14 cellular contexts compared by ENCODE assay signal in the genomic region with DNA sequence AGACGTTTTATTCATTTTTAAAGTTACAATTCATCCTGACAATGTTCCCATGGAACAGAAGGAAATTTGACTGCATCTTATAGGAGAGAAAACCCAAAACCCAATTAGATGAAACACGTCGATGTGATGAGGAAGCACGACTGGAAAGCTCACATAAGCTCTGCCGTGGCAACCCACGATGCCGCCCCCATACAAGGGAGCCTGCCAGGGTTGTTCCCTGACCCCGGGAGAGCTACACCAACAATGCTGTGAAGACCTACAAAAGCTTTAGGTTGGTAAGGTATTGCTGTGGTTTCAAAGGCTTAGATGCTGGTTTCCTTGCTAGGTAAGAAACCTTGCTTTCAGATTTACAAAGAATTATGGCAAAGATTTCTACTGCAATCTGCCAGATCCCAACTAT.
DNase-seq lines count a peak whose midpoint lies in the region; ATAC-seq and TF ChIP-seq lines count a peak whose summit lies in the region.
"Had no signal": no experiment of that assay in that cellular context is flagged by ENCODE, and none has a peak within 500 bp of the region (broad histone marks: within the 10 kb centered on the region; RNA-seq: fewer than 3 reads in every experiment).

No MANE protein-coding gene starts in this region.

- H3K4me2 ChIP-seq in GM23338, result no peak overlapping the region

- H3K27me3 Mint-ChIP-seq in CD4-positive, CD25-positive, alpha-beta regulatory T cell, result no peaks in the 10 kb centered on the region
- H3K27me3 Mint-ChIP-seq in GM23338 (ENCODE audit: insufficient read depth, low read depth, poor library complexity) (no peaks in the 10 kb centered on the region), nephron progenitor cell (ENCODE audit: low read depth, poor library complexity) (no peaks in the 10 kb centered on the region)

- H3K36me3 ChIP-seq in CD4-positive, CD25-positive, alpha-beta regulatory T cell (ENCODE audit: control insufficient read depth, insufficient read depth, low read length), result peaks cover 4% of the 10 kb centered on the region
- H3K36me3 ChIP-seq in GM23338 (ENCODE audit: insufficient read depth), result no peaks in the 10 kb centered on the region
- H3K36me3 ChIP-seq: ovary, transverse colon had no signal

- no peaks in the 10 kb centered on the region for H4K20me1 ChIP-seq in GM23338 (replicated peaks; ENCODE audit: insufficient read depth)

- peaks cover 27% of the 10 kb centered on the region for H3K36me3 Mint-ChIP-seq in CD4-positive, CD25-positive, alpha-beta regulatory T cell
- H3K36me3 Mint-ChIP-seq in GM23338 (ENCODE audit: low read depth), result no peaks in the 10 kb centered on the region
- no peaks in the 10 kb centered on the region for H3K36me3 Mint-ChIP-seq in nephron progenitor cell (ENCODE audit: low read depth)

- no peaks in the 10 kb centered on the region for H3K9me3 Mint-ChIP-seq in CD4-positive, CD25-positive, alpha-beta regulatory T cell
- H3K9me3 Mint-ChIP-seq in GM23338 (no peaks in the 10 kb centered on the region), nephron progenitor cell (no peaks in the 10 kb centered on the region)

- H3K4me1 Mint-ChIP-seq in CD4-positive, CD25-positive, alpha-beta regulatory T cell, result peaks cover 14 to 42% (median 18%) of the 10 kb centered on the region in 4 donors
- peaks cover 9% of the 10 kb centered on the region for H3K4me1 Mint-ChIP-seq in GM23338
- peaks cover 16% of the 10 kb centered on the region for H3K4me1 Mint-ChIP-seq in nephron progenitor cell

- peak overlapping the region in 2 of 3 donors; percentile 7 to 57 for H3K27ac Mint-ChIP-seq in CD4-positive, CD25-positive, alpha-beta regulatory T cell
- no peak overlapping the region; the same call in 1 of the 2 replicates for H3K27ac Mint-ChIP-seq in GM23338
- peak overlapping the region; percentile 13 for H3K27ac Mint-ChIP-seq in nephron progenitor cell

- no peaks in the 10 kb centered on the region for H3F3A ChIP-seq in GM23338 (replicated peaks; ENCODE audit: low read depth)

- H3K4me1 ChIP-seq in CD4-positive, CD25-positive, alpha-beta regulatory T cell (ENCODE audit: control insufficient read depth, insufficient read depth, low read length, poor library complexity, severe bottlenecking), result no peaks in the 10 kb centered on the region
- no peaks in the 10 kb centered on the region for H3K4me1 ChIP-seq in GM23338 (ENCODE audit: insufficient read depth)
- H3K4me1 ChIP-seq: transverse colon had no signal

- H3K4me3 Mint-ChIP-seq in CD4-positive, CD25-positive, alpha-beta regulatory T cell, result no peak overlapping the region
- no peak overlapping the region for H3K4me3 Mint-ChIP-seq in GM23338
- H3K4me3 Mint-ChIP-seq in nephron progenitor cell, result no peak overlapping the region

- no peaks in the 10 kb centered on the region for H3K9me2 ChIP-seq in GM23338 (ENCODE audit: insufficient read depth)

- H3K27ac ChIP-seq in CD4-positive, CD25-positive, alpha-beta regulatory T cell (ENCODE audit: insufficient read depth, low read length, poor library complexity, severe bottlenecking), result no peak overlapping the region
- H3K27ac ChIP-seq in GM23338 (ENCODE audit: low read depth) (no peak overlapping the region), coronary artery (no peak overlapping the region)
- H3K27ac ChIP-seq: ovary had no signal

- no peak overlapping the region for H2AFZ ChIP-seq in GM23338

- DNase-seq in CD4-positive, CD25-positive, alpha-beta regulatory T cell, result peak in 1 of 3 donors; percentile 11
- DNase-seq in GM23338 (ENCODE audit: low spot score) (no peak), coronary artery (ENCODE audit: low spot score) (no peak), nephron progenitor cell (no peak), SHP77 treated with DMSO at 0.1 percent for 48 hours (lab: John Stamatoyannopoulos, UW) (no peak), DMS 273 (lab: John Stamatoyannopoulos, UW; ENCODE audit: unreplicated experiment) (no peak)
- DNase-seq: activated CD8-positive, alpha-beta memory T cell treated with anti-CD3 and anti-CD28 coated beads, Interleukin-2, amount 50 U/mL, for 48 hours; Kasumi-1; NCI-H187; NCI-H524 treated with DMSO at 0.1 percent for 48 hours; stimulated activated CD4-positive, alpha-beta T cell treated with anti-CD3 and anti-CD28 coated beads, Interleukin-12 subunit alpha, Interleukin-12 subunit beta, amount 100 ng/mL, for 4 hours; transverse colon had no signal

- TF ChIP-seq CTCF in GM23338 (conservative IDR thresholded peaks at IDR 0.05; ENCODE audit: low read depth in 2 of 2) (no peak), coronary artery (IDR thresholded peaks at IDR 0.05) (no peak), nephron progenitor cell (IDR thresholded peaks at IDR 0.05) (no peak)

- no peak overlapping the region for H3K4me3 ChIP-seq in CD4-positive, CD25-positive, alpha-beta regulatory T cell (ENCODE audit: low read depth, low read length)
- no peak overlapping the region for H3K4me3 ChIP-seq in GM23338
- H3K4me3 ChIP-seq in coronary artery, result peak overlapping the region; percentile 21
- H3K4me3 ChIP-seq: ovary had no signal

- no peaks in the 10 kb centered on the region for H3K79me2 ChIP-seq in GM23338 (replicated peaks; ENCODE audit: insufficient read depth)

- H3K27me3 ChIP-seq in CD4-positive, CD25-positive, alpha-beta regulatory T cell (ENCODE audit: control insufficient read depth, insufficient read depth, low read length), result no peaks in the 10 kb centered on the region
- no peaks in the 10 kb centered on the region for H3K27me3 ChIP-seq in GM23338 (ENCODE audit: insufficient read depth)
- H3K27me3 ChIP-seq: ovary, transverse colon had no signal

- no peak for ATAC-seq in CD4-positive, CD25-positive, alpha-beta regulatory T cell (ENCODE audit: low read depth in 2 of 2)
- ATAC-seq in GM23338 (peak; percentile 65), GM18511 (IDR thresholded peaks at IDR 0.05; ENCODE audit: unreplicated experiment) (no peak)

- H3K9me3 ChIP-seq in CD4-positive, CD25-positive, alpha-beta regulatory T cell (ENCODE audit: control insufficient read depth in 2 of 2, low read length in 2 of 2), result no peaks in the 10 kb centered on the region
- H3K9me3 ChIP-seq: ovary, transverse colon had no signal

TF ChIP-seq in GM23338, 12 proteins besides CTCF, POLR2A, EP300 and RAD21 (continues in another document):
- no peak for TF ChIP-seq JUNB (IDR thresholded peaks at IDR 0.05; ENCODE audit: unreplicated experiment)
- TF ChIP-seq, protein P1, sequence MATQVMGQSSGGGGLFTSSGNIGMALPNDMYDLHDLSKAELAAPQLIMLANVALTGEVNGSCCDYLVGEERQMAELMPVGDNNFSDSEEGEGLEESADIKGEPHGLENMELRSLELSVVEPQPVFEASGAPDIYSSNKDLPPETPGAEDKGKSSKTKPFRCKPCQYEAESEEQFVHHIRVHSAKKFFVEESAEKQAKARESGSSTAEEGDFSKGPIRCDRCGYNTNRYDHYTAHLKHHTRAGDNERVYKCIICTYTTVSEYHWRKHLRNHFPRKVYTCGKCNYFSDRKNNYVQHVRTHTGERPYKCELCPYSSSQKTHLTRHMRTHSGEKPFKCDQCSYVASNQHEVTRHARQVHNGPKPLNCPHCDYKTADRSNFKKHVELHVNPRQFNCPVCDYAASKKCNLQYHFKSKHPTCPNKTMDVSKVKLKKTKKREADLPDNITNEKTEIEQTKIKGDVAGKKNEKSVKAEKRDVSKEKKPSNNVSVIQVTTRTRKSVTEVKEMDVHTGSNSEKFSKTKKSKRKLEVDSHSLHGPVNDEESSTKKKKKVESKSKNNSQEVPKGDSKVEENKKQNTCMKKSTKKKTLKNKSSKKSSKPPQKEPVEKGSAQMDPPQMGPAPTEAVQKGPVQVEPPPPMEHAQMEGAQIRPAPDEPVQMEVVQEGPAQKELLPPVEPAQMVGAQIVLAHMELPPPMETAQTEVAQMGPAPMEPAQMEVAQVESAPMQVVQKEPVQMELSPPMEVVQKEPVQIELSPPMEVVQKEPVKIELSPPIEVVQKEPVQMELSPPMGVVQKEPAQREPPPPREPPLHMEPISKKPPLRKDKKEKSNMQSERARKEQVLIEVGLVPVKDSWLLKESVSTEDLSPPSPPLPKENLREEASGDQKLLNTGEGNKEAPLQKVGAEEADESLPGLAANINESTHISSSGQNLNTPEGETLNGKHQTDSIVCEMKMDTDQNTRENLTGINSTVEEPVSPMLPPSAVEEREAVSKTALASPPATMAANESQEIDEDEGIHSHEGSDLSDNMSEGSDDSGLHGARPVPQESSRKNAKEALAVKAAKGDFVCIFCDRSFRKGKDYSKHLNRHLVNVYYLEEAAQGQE (IDR thresholded peaks at IDR 0.05; ENCODE audit: unreplicated experiment), result no peak
- no peak for TF ChIP-seq STAT1 (IDR thresholded peaks at IDR 0.05; ENCODE audit: unreplicated experiment)
- TF ChIP-seq, protein P2, sequence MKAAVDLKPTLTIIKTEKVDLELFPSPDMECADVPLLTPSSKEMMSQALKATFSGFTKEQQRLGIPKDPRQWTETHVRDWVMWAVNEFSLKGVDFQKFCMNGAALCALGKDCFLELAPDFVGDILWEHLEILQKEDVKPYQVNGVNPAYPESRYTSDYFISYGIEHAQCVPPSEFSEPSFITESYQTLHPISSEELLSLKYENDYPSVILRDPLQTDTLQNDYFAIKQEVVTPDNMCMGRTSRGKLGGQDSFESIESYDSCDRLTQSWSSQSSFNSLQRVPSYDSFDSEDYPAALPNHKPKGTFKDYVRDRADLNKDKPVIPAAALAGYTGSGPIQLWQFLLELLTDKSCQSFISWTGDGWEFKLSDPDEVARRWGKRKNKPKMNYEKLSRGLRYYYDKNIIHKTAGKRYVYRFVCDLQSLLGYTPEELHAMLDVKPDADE (IDR thresholded peaks at IDR 0.05), result no peak
- TF ChIP-seq EZH2 (IDR thresholded peaks at IDR 0.05; ENCODE audit: low read depth, unreplicated experiment), result no peak
